Comparison of ENCODE assay signal across 16 cellular contexts in the genomic region with DNA sequence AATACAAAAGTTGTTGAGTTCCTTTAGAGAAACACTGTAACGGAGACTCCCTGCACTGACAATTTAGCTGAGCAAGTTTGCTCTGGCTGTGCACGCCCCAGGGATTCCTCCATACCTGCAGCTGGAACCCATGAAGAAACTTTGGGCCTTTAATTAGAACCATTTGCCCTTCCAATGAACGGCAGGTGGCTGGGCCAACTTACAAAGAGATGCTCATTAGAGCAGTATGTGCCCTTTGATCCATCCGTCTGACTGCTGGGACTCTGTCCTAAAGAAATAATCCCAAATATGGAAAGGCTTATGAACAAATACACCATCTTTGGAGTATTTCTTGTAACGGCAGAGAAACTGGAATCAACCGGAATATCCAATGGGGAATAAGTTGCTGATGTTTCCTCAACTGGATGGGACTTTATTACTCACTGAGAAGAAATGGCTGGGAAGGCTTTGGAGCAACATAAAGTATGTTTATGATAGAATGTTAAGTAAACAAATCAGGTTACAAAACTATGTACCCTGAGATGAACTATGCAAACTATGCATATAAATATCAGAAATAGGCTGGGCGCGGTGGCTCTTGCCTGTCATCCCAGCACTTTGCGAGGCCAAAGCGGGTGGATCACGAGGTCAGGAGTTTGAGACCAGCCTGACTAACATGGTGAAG. TPM values are rescaled to one million over a fixed set of nuclear protein-coding genes. Genes with fewer than 3 reads are reported as not detected.
DNase-seq lines count a peak whose midpoint lies in the region; ATAC-seq and TF ChIP-seq lines count a peak whose summit lies in the region.
"Had no signal": no experiment of that assay in that cellular context is flagged by ENCODE, and none has a peak within 500 bp of the region (broad histone marks: within the 10 kb centered on the region; RNA-seq: fewer than 3 reads in every experiment).

No MANE protein-coding gene starts in this region.

- no peaks in the 10 kb centered on the region for H3K9me3 Mint-ChIP-seq in activated naive CD4-positive, alpha-beta T cell treated with anti-CD3 and anti-CD28 coated beads, Interleukin-2, amount 50 U/mL, for 72 hours

- 74 to 84% (median 78%) methylated on average over 11 of the region's 11 CpGs for WGBS in heart left ventricle, 4 donors

- H3K4me1 ChIP-seq in HCT116 (ENCODE audit: control insufficient read depth in 1 of 2, insufficient read depth in 2 of 2, low read length in 2 of 2) (peaks cover 4 to 10% of the 10 kb centered on the region in 2 experiments; a peak in 3 of 4 replicates), adipocyte (ENCODE audit: control insufficient read depth, insufficient read depth, low read length) (peaks cover 24% of the 10 kb centered on the region), heart left ventricle (peaks cover 0 to 30% (median 2%) of the 10 kb centered on the region in 12 donors), tibial artery (peaks cover 0 to 49% (median 20%) of the 10 kb centered on the region in 4 donors)
- H3K4me1 ChIP-seq: upper lobe of left lung had no signal

- no peaks in the 10 kb centered on the region for H3K36me3 ChIP-seq in HCT116 (ENCODE audit: control insufficient read depth in 1 of 2, insufficient read depth in 2 of 2, low read length in 2 of 2)
- H3K36me3 ChIP-seq in adipocyte (ENCODE audit: control insufficient read depth, insufficient read depth, low read length, severe bottlenecking): no peaks in the 10 kb centered on the region
- no peaks in the 10 kb centered on the region for H3K36me3 ChIP-seq in heart left ventricle
- no peaks in the 10 kb centered on the region for H3K36me3 ChIP-seq in tibial artery
- H3K36me3 ChIP-seq: upper lobe of left lung had no signal

- no peak for TF ChIP-seq RAD21 in HCT116 (IDR thresholded peaks at IDR 0.05; ENCODE audit: low read depth)

- no peaks in the 10 kb centered on the region for H3K9me3 ChIP-seq in HCT116 (ENCODE audit: control insufficient read depth in 1 of 2, insufficient read depth in 1 of 2, low read depth in 1 of 2, low read length in 2 of 2)
- H3K9me3 ChIP-seq in adipocyte (ENCODE audit: control insufficient read depth, low read length): no peaks in the 10 kb centered on the region
- H3K9me3 ChIP-seq in heart left ventricle: no peaks in the 10 kb centered on the region
- no peaks in the 10 kb centered on the region for H3K9me3 ChIP-seq in tibial artery
- H3K9me3 ChIP-seq: upper lobe of left lung had no signal

- no TSS peak for BruUV-seq in HCT116 (replicated peaks; lab: Mats Ljungman, UMichigan)

- intact Hi-C loops in HCT116 (cut with micrococcal nuclease) (no loop called here), heart left ventricle (cut with DNase I) (no loop called here), tibial artery (cut with DNase I; ENCODE audit: low total_unique reads) (no loop called here)

- RAD21 ChIA-PET in HCT116 (lab: Charles Lee; ENCODE audit: low non-redundant PET in 1 of 2, low total read pairs in 2 of 2, uncharacterized antibody in 2 of 2, unreplicated experiment in 2 of 2): no interaction called here

- H3K27me3 ChIP-seq in HCT116 (ENCODE audit: insufficient read depth, low read length) (no peaks in the 10 kb centered on the region), adipocyte (replicated peaks; ENCODE audit: control insufficient read depth, insufficient read depth, low read length) (no peaks in the 10 kb centered on the region), heart left ventricle (no peaks in the 10 kb centered on the region), tibial artery (no peaks in the 10 kb centered on the region)
- H3K27me3 ChIP-seq: upper lobe of left lung had no signal

- ATAC-seq in HCT116 (peak; percentile 46; the same call in 1 of the 2 replicates), heart left ventricle (peak in 3 of 4 donors; percentile 57 to 72 (median 72)), HG03159 (IDR thresholded peaks at IDR 0.05; ENCODE audit: unreplicated experiment) (no peak), GM21515 (IDR thresholded peaks at IDR 0.05; ENCODE audit: unreplicated experiment) (no peak)
- ATAC-seq in activated naive CD4-positive, alpha-beta T cell treated with anti-CD3 and anti-CD28 coated beads, Interleukin-2, amount 50 U/mL, for 72 hours: no peak
- ATAC-seq: esophagus mucosa had no signal

- no peaks in the 10 kb centered on the region for H4K20me1 ChIP-seq in HCT116 (ENCODE audit: insufficient read depth)

- POLR2A ChIA-PET in HCT116 (lab: Charles Lee): no interaction called here

- H3K9me2 ChIP-seq in HCT116 (ENCODE audit: insufficient read depth): no peaks in the 10 kb centered on the region

- H3K27ac ChIP-seq in HCT116 (ENCODE audit: low read depth, low read length) (no peak overlapping the region), heart left ventricle (peak overlapping the region in 8 of 12 donors; percentile 2 to 48 (median 38)), tibial artery (peak overlapping the region; percentile 68 to 76)
- H3K27ac ChIP-seq: upper lobe of left lung had no signal

- no peak overlapping the region for H3K4me2 ChIP-seq in HCT116 (ENCODE audit: low read length)

- H3K79me2 ChIP-seq in HCT116 (ENCODE audit: insufficient read depth, low read length): no peaks in the 10 kb centered on the region

- H3K27ac Mint-ChIP-seq in activated naive CD4-positive, alpha-beta T cell treated with anti-CD3 and anti-CD28 coated beads, Interleukin-2, amount 50 U/mL, for 72 hours: no peak overlapping the region
- H3K27ac Mint-ChIP-seq: activated naive CD8-positive, alpha-beta T cell; progenitor cell of endocrine pancreas had no signal

- CTCF ChIA-PET in HCT116 (lab: Charles Lee): no interaction called here

- no peaks in the 10 kb centered on the region for H3K36me3 Mint-ChIP-seq in activated naive CD4-positive, alpha-beta T cell treated with anti-CD3 and anti-CD28 coated beads, Interleukin-2, amount 50 U/mL, for 72 hours
- H3K36me3 Mint-ChIP-seq: activated naive CD8-positive, alpha-beta T cell had no signal

- no peak for DNase-seq in HCT116 (ENCODE audit: low read depth, low spot score)
- DNase-seq in adipocyte (ENCODE audit: low read depth): peak; percentile 95
- DNase-seq in heart left ventricle: peak in 1 of 5 donors; percentile 45
- DNase-seq in tibial artery: no peak
- no peak for DNase-seq in activated naive CD4-positive, alpha-beta T cell treated with anti-CD3 and anti-CD28 coated beads, Interleukin-2, amount 50 U/mL, for 72 hours (ENCODE audit: low spot score in 2 of 2)
- DNase-seq: DMS79, NCI-H187 treated with DMSO at 0.1 percent for 48 hours, upper lobe of left lung had no signal

- TF ChIP-seq POLR2A in HCT116 (IDR thresholded peaks at IDR 0.05; ENCODE audit: borderline replicate concordance, extremely low read depth, insufficient read depth, insufficient read length) (no peak), heart left ventricle (IDR thresholded peaks at IDR 0.05) (no peak)

- TF ChIP-seq CTCF in HCT116 (IDR thresholded peaks at IDR 0.05 in 2 of 3, conservative IDR thresholded peaks at IDR 0.05 in 1 of 3; ENCODE audit: borderline replicate concordance in 1 of 3, insufficient read depth in 1 of 3, low read depth in 2 of 3, low read length in 2 of 3) (no peak), heart left ventricle (IDR thresholded peaks at IDR 0.05) (no peak), tibial artery (IDR thresholded peaks at IDR 0.05) (no peak)

- no peak overlapping the region for H2AFZ ChIP-seq in HCT116 (ENCODE audit: low read depth, low read length, poor library complexity, severe bottlenecking)

- H3K4me3 ChIP-seq in HCT116 (replicated peaks in 1 of 2; ENCODE audit: low read depth in 1 of 2, low read length in 2 of 2): no peak overlapping the region
- H3K4me3 ChIP-seq in adipocyte (ENCODE audit: low read length): no peak overlapping the region
- H3K4me3 ChIP-seq in heart left ventricle: no peak overlapping the region
- H3K4me3 ChIP-seq in tibial artery: no peak overlapping the region
- H3K4me3 ChIP-seq: lung, upper lobe of left lung had no signal

- H3K9ac ChIP-seq in HCT116 (ENCODE audit: low read length) (no peak overlapping the region), adipocyte (ENCODE audit: low read length) (no peak overlapping the region)

TF ChIP-seq in HCT116, 20 proteins besides CTCF, POLR2A, EP300 and RAD21 (continues in another document):
- no peak for TF ChIP-seq EGR1 (IDR thresholded peaks at IDR 0.05; ENCODE audit: low read depth)
- no peak for TF ChIP-seq POLR2AphosphoS5 (IDR thresholded peaks at IDR 0.05; ENCODE audit: low read depth, low read length)
- TF ChIP-seq SP1 (IDR thresholded peaks at IDR 0.05; ENCODE audit: low read depth): no peak
- no peak for TF ChIP-seq ZFX (IDR thresholded peaks at IDR 0.05)
- TF ChIP-seq SRF (IDR thresholded peaks at IDR 0.05; ENCODE audit: low read depth): no peak
- TF ChIP-seq YY1 (IDR thresholded peaks at IDR 0.05; ENCODE audit: extremely low read depth, insufficient replicate concordance, low read depth, low read length): no peak
- TF ChIP-seq, protein P1, sequence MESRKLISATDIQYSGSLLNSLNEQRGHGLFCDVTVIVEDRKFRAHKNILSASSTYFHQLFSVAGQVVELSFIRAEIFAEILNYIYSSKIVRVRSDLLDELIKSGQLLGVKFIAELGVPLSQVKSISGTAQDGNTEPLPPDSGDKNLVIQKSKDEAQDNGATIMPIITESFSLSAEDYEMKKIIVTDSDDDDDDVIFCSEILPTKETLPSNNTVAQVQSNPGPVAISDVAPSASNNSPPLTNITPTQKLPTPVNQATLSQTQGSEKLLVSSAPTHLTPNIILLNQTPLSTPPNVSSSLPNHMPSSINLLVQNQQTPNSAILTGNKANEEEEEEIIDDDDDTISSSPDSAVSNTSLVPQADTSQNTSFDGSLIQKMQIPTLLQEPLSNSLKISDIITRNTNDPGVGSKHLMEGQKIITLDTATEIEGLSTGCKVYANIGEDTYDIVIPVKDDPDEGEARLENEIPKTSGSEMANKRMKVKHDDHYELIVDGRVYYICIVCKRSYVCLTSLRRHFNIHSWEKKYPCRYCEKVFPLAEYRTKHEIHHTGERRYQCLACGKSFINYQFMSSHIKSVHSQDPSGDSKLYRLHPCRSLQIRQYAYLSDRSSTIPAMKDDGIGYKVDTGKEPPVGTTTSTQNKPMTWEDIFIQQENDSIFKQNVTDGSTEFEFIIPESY (IDR thresholded peaks at IDR 0.05; ENCODE audit: extremely low read depth, insufficient replicate concordance, low read length): no peak
- TF ChIP-seq EZH2phosphoT487 (IDR thresholded peaks at IDR 0.05; ENCODE audit: borderline replicate concordance): no peak
- no peak for TF ChIP-seq EZH2 (IDR thresholded peaks at IDR 0.05)
- no peak for TF ChIP-seq ELF1 (IDR thresholded peaks at IDR 0.05; ENCODE audit: borderline replicate concordance, low read depth)
- TF ChIP-seq ZNF274 (IDR thresholded peaks at IDR 0.05; ENCODE audit: low read depth, low read length): no peak
- TF ChIP-seq JUND (IDR thresholded peaks at IDR 0.05): no peak

RNA-seq across cellular contexts. Expression of a gene that starts 24.4 kb away (rescaled TPM):
- total RNA-seq in HCT116 (2021; ENCODE audit: unreplicated experiment): 23.4 TPM
- polyA plus RNA-seq in HCT116 (2012): 28.5 and 33.2 TPM in 2 replicates
- total RNA-seq in heart left ventricle: 100 to 1,000 TPM in 1 of 9 donors, 10 to 100 TPM in 8; 30.0 to 239 (median 50.3) TPM
- polyA plus RNA-seq in heart left ventricle: 10 to 100 TPM; 22.4 to 36.8 TPM
- total RNA-seq in activated naive CD4-positive, alpha-beta T cell treated with anti-CD3 and anti-CD28 coated beads, Interleukin-2, amount 50 U/mL, for 72 hours: under 1 TPM; 0.39 to 0.57 TPM
- total RNA-seq: activated CD8-positive, alpha-beta memory T cell treated with anti-CD3 and anti-CD28 coated beads for 36 hours; T-helper 2 cell treated with Interferon-gamma antibody and Interleukin-4, amounts not matched to agents 100 ng/mL and 5 ng/mL, for 36 hours had no signal

Comparison
In these comparisons a context has a peak if more than half of its experiments do, and no peak if none do; other contexts are left out.
1. ATAC-seq: peak in HCT116 (single experiment) and heart left ventricle (3 of 4); none in activated naive CD4-positive, alpha-beta T cell treated with anti-CD3 and anti-CD28 coated beads, Interleukin-2, amount 50 U/mL, for 72 hours (0 of 2), HG03159 (single experiment) and GM21515 (single experiment).
2. RNA of a gene that starts 24.4 kb away (total RNA-seq): 30.0 to 239 TPM in heart left ventricle and 23.4 TPM in HCT116 (single experiment); 0.39 to 0.57 TPM in activated naive CD4-positive, alpha-beta T cell treated with anti-CD3 and anti-CD28 coated beads, Interleukin-2, amount 50 U/mL, for 72 hours; every median in the first group is over 10 times any median in the second.